ENCODE assay signal across 1 cellular context in the genomic region with DNA sequence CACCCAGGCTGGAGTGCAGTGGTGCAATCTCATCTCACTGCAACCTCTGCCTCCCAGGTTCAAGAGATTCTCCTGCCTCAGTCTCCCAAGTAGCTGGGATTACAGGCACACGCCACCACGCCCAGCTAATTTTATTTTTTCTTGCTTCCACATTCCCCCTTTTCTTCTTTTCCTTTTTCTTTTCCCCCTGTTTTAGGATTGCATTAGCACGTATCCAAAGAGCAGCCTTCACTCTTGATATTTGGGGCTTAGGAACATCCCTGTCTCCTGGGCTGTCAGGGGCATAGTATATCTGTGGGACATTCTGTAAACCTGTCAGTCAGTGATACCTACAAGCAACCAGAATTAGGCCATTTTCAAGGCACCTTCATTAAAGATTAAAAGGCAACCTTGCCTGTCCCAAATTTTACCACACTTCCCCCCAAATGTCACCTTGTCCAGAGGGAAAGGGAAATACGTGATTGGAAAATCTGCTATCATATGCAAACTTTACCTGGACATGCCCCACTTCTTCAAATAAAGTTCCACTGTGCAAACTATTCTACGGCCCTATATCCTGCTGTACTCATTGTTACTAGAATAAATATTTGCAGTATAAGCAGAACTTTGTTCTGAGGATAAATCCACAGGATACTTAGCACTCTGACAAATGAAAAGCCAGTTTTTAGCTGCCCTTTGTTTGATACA.
A peak's percentile ranks its signal among the peaks of the same experiment; 100 is the strongest.
TF ChIP-seq lines count a peak whose summit lies in the region.

No MANE protein-coding gene starts in this region.

TF ChIP-seq in HepG2, 621 proteins besides CTCF, POLR2A, EP300 and RAD21 (continued from another document and continues in another):
- no peak for TF ChIP-seq CREB3 (CRISPR knock-in tag; IDR thresholded peaks at IDR 0.05)
- TF ChIP-seq TEAD3 (CRISPR knock-in tag; optimal IDR thresholded peaks at IDR 0.05; ENCODE audit: borderline replicate concordance): peak; percentile 88
- TF ChIP-seq ZFP36L2 (CRISPR knock-in tag; IDR thresholded peaks at IDR 0.05): no peak
- no peak for TF ChIP-seq ZNF839 (CRISPR knock-in tag; IDR thresholded peaks at IDR 0.05; ENCODE audit: borderline replicate concordance)
- peak; percentile 44; the same call in 1 of the 2 replicates for TF ChIP-seq ZFP1 (CRISPR knock-in tag; IDR thresholded peaks at IDR 0.05)
- no peak for TF ChIP-seq ZSCAN25 (CRISPR knock-in tag; IDR thresholded peaks at IDR 0.05)
- TF ChIP-seq PHF8 (CRISPR knock-in tag; IDR thresholded peaks at IDR 0.05): no peak
- TF ChIP-seq WIZ (CRISPR knock-in tag; IDR thresholded peaks at IDR 0.05): no peak
- no peak for TF ChIP-seq ZNF614 (CRISPR knock-in tag; IDR thresholded peaks at IDR 0.05; ENCODE audit: borderline replicate concordance)
- no peak for TF ChIP-seq JUNB (CRISPR knock-in tag; IDR thresholded peaks at IDR 0.05; ENCODE audit: borderline replicate concordance)
- no peak; the same call in 1 of the 2 replicates for TF ChIP-seq MEIS2 (CRISPR knock-in tag; IDR thresholded peaks at IDR 0.05)
- TF ChIP-seq ZNF232 (CRISPR knock-in tag; IDR thresholded peaks at IDR 0.05; ENCODE audit: borderline replicate concordance): no peak
- TF ChIP-seq PHF20 (CRISPR knock-in tag; IDR thresholded peaks at IDR 0.05): no peak
- TF ChIP-seq CREM (IDR thresholded peaks at IDR 0.05): peak; percentile 89
- no peak for TF ChIP-seq CREM (CRISPR knock-in tag; IDR thresholded peaks at IDR 0.05)
- peak; percentile 43; the same call in 1 of the 2 replicates for TF ChIP-seq RFX3 (CRISPR knock-in tag; IDR thresholded peaks at IDR 0.05)
- TF ChIP-seq KAT7 (CRISPR knock-in tag; IDR thresholded peaks at IDR 0.05; ENCODE audit: borderline replicate concordance): no peak; the same call in 1 of the 2 replicates
- no peak for TF ChIP-seq PRMT3 (CRISPR knock-in tag; IDR thresholded peaks at IDR 0.05; ENCODE audit: borderline replicate concordance, low read depth)
- TF ChIP-seq, protein P1, sequence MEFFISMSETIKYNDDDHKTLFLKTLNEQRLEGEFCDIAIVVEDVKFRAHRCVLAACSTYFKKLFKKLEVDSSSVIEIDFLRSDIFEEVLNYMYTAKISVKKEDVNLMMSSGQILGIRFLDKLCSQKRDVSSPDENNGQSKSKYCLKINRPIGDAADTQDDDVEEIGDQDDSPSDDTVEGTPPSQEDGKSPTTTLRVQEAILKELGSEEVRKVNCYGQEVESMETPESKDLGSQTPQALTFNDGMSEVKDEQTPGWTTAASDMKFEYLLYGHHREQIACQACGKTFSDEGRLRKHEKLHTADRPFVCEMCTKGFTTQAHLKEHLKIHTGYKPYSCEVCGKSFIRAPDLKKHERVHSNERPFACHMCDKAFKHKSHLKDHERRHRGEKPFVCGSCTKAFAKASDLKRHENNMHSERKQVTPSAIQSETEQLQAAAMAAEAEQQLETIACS (CRISPR knock-in tag; IDR thresholded peaks at IDR 0.05): no peak
- no peak for TF ChIP-seq TRAFD1 (CRISPR knock-in tag; IDR thresholded peaks at IDR 0.05; ENCODE audit: borderline replicate concordance)
- TF ChIP-seq NFKB2 (CRISPR knock-in tag; IDR thresholded peaks at IDR 0.05; ENCODE audit: borderline replicate concordance): no peak
- TF ChIP-seq, protein P2, sequence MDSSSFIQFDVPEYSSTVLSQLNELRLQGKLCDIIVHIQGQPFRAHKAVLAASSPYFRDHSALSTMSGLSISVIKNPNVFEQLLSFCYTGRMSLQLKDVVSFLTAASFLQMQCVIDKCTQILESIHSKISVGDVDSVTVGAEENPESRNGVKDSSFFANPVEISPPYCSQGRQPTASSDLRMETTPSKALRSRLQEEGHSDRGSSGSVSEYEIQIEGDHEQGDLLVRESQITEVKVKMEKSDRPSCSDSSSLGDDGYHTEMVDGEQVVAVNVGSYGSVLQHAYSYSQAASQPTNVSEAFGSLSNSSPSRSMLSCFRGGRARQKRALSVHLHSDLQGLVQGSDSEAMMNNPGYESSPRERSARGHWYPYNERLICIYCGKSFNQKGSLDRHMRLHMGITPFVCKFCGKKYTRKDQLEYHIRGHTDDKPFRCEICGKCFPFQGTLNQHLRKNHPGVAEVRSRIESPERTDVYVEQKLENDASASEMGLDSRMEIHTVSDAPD (CRISPR knock-in tag; IDR thresholded peaks at IDR 0.05): no peak; the same call in 1 of the 2 replicates
- TF ChIP-seq ATF7-NPFF (CRISPR knock-in tag; IDR thresholded peaks at IDR 0.05; ENCODE audit: low read depth): no peak
- TF ChIP-seq HNF1B (CRISPR knock-in tag; IDR thresholded peaks at IDR 0.05): peak; percentile 72; the same call in 1 of the 2 replicates
- TF ChIP-seq RFX5 (IDR thresholded peaks at IDR 0.05; ENCODE audit: low read depth, low read length): peak; percentile 57; the same call in 1 of the 2 replicates
- TF ChIP-seq FOXA3 (CRISPR knock-in tag; IDR thresholded peaks at IDR 0.05): peak; percentile 98
- no peak for TF ChIP-seq KAT8 (CRISPR knock-in tag; IDR thresholded peaks at IDR 0.05)
- TF ChIP-seq SALL1 (CRISPR knock-in tag; IDR thresholded peaks at IDR 0.05): no peak; the same call in 1 of the 2 replicates
- TF ChIP-seq ZNF781 (CRISPR knock-in tag; IDR thresholded peaks at IDR 0.05; ENCODE audit: borderline replicate concordance, not compliant biosample characterization): no peak
- TF ChIP-seq ZNF572 (CRISPR knock-in tag; IDR thresholded peaks at IDR 0.05): no peak
- peak; percentile 86; the same call in 1 of the 2 replicates for TF ChIP-seq MEF2D (CRISPR knock-in tag; IDR thresholded peaks at IDR 0.05)
- peak; percentile 78 for TF ChIP-seq MBD4 (IDR thresholded peaks at IDR 0.05; ENCODE audit: borderline replicate concordance, low read length)
- TF ChIP-seq, protein P3, sequence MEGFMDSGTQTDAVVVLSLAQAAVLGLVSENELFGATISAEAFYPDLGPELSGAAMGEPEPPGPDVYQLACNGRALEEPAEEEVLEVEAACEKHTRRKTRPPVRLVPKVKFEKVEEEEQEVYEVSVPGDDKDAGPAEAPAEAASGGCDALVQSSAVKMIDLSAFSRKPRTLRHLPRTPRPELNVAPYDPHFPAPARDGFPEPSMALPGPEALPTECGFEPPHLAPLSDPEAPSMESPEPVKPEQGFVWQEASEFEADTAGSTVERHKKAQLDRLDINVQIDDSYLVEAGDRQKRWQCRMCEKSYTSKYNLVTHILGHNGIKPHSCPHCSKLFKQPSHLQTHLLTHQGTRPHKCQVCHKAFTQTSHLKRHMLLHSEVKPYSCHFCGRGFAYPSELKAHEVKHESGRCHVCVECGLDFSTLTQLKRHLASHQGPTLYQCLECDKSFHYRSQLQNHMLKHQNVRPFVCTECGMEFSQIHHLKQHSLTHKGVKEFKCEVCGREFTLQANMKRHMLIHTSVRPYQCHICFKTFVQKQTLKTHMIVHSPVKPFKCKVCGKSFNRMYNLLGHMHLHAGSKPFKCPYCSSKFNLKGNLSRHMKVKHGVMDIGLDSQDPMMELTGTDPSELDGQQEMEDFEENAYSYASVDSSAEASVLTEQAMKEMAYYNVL (CRISPR knock-in tag; IDR thresholded peaks at IDR 0.05; ENCODE audit: borderline replicate concordance): 0 out of 2 replicates have a peak, but pooled peaks have one; percentile 67
- TF ChIP-seq PLRG1 (conservative IDR thresholded peaks at IDR 0.05): no peak
- TF ChIP-seq ATM (IDR thresholded peaks at IDR 0.05; ENCODE audit: borderline replicate concordance): no peak
- TF ChIP-seq PITX1 (CRISPR knock-in tag; IDR thresholded peaks at IDR 0.05): peak; percentile 92
- TF ChIP-seq PHF5A (CRISPR knock-in tag; IDR thresholded peaks at IDR 0.05; ENCODE audit: low read depth, unreplicated experiment): no peak
- TF ChIP-seq ZFX (CRISPR knock-in tag; IDR thresholded peaks at IDR 0.05; ENCODE audit: low read depth): no peak
- TF ChIP-seq CAMTA2 (CRISPR knock-in tag; IDR thresholded peaks at IDR 0.05; ENCODE audit: borderline replicate concordance): no peak
- TF ChIP-seq ESRRA (CRISPR knock-in tag; IDR thresholded peaks at IDR 0.05; ENCODE audit: low read depth): peak; percentile 82; the same call in 1 of the 2 replicates
- TF ChIP-seq KDM1A (CRISPR knock-in tag; IDR thresholded peaks at IDR 0.05): peak; percentile 10; the same call in 1 of the 2 replicates
- no peak for TF ChIP-seq ZBTB1 (CRISPR knock-in tag; IDR thresholded peaks at IDR 0.05; ENCODE audit: borderline replicate concordance)
- TF ChIP-seq ZNF770 (CRISPR knock-in tag; IDR thresholded peaks at IDR 0.05): 0 out of 2 replicates have a peak, but pooled peaks have one; percentile 12
- TF ChIP-seq MAF1 (CRISPR knock-in tag; IDR thresholded peaks at IDR 0.05; ENCODE audit: borderline replicate concordance): no peak
- TF ChIP-seq ZNF644 (CRISPR knock-in tag; IDR thresholded peaks at IDR 0.05; ENCODE audit: low read depth): no peak
- peak; percentile 94 for TF ChIP-seq HNF4A (CRISPR knock-in tag; IDR thresholded peaks at IDR 0.05)
- no peak for TF ChIP-seq ZBED4 (CRISPR knock-in tag; IDR thresholded peaks at IDR 0.05; ENCODE audit: borderline replicate concordance)
- TF ChIP-seq ZNF83 (CRISPR knock-in tag; IDR thresholded peaks at IDR 0.05; ENCODE audit: borderline replicate concordance): no peak
- TF ChIP-seq HOXA7 (CRISPR knock-in tag; IDR thresholded peaks at IDR 0.05): no peak
- no peak for TF ChIP-seq ZNF496 (CRISPR knock-in tag; IDR thresholded peaks at IDR 0.05; ENCODE audit: insufficient replicate concordance)
- TF ChIP-seq DMAP1 (CRISPR knock-in tag; IDR thresholded peaks at IDR 0.05): no peak; the same call in 1 of the 2 replicates
- TF ChIP-seq DDIT3 (CRISPR knock-in tag; IDR thresholded peaks at IDR 0.05): no peak
